In genomic region chr5:96067251-96067650, GRCh38 we compare ENCODE assay signal across 20 cellular contexts.
A peak's percentile ranks its signal among the peaks of the same experiment; 100 is the strongest.
DNase-seq lines count a peak whose midpoint lies in the region; ATAC-seq, FAIRE-seq and TF ChIP-seq lines count a peak whose summit lies in the region.
"Had no signal": no experiment of that assay in that cellular context is flagged by ENCODE, and none has a peak within 500 bp of the region (broad histone marks: within the 10 kb centered on the region; RNA-seq: fewer than 3 reads in every experiment).

No MANE protein-coding gene starts in this region.

- ATAC-seq in left lung, result no peak
- ATAC-seq: gastroesophageal sphincter, HepG2, left ventricle myocardium superior, Right ventricle myocardium inferior had no signal

- dilution Hi-C loops in endothelial cell of umbilical vein (cut with MboI; ENCODE audit: extremely low pct_ligation_motif_present, low sequenced_read_pairs), result no loop called here

- H3K27ac ChIP-seq in endothelial cell of umbilical vein (ENCODE audit: insufficient read depth, low read depth, low read length), result peak overlapping the region; percentile 90
- no peak overlapping the region for H3K27ac ChIP-seq in left lung
- H3K27ac ChIP-seq: ascending aorta had no signal

- H3K9me3 Mint-ChIP-seq in activated CD4-positive, alpha-beta T cell treated with anti-CD3 and anti-CD28 coated beads, Interleukin-2, amount 10 ng/mL, durations not matched to agents 24 days and 14 days, result peaks cover 10% of the 10 kb centered on the region

- BruUV-seq in endothelial cell of umbilical vein (replicated peaks; lab: Mats Ljungman, UMichigan), result no TSS peak

- no peak overlapping the region for H3K4me3 ChIP-seq in endothelial cell of umbilical vein (replicated peaks in 1 of 3; ENCODE audit: insufficient read depth in 1 of 3, low read depth in 1 of 3, low read length in 3 of 3)
- peak overlapping the region; percentile 13 for H3K4me3 ChIP-seq in skeletal muscle satellite cell (ENCODE audit: low read length)
- no peak overlapping the region for H3K4me3 ChIP-seq in left lung
- H3K4me3 ChIP-seq: ascending aorta, coronary artery, gastroesophageal sphincter, MG63 had no signal

- H3K9me3 ChIP-seq in endothelial cell of umbilical vein (replicated peaks; ENCODE audit: control insufficient read depth, insufficient read depth, low read length) (no peaks in the 10 kb centered on the region), skeletal muscle satellite cell (replicated peaks; ENCODE audit: low read length) (no peaks in the 10 kb centered on the region), left lung (no peaks in the 10 kb centered on the region)
- H3K9me3 ChIP-seq: ascending aorta, gastroesophageal sphincter, MG63 had no signal

- H3K4me1 Mint-ChIP-seq in activated CD4-positive, alpha-beta T cell treated with anti-CD3 and anti-CD28 coated beads, Interleukin-2, amount 10 ng/mL, durations not matched to agents 24 days and 14 days, result peaks cover 58% of the 10 kb centered on the region

- no peak for FAIRE-seq in endothelial cell of umbilical vein (lab: Jason Lieb, UNC)
- FAIRE-seq: A204.1, HepG2 had no signal

- no peaks in the 10 kb centered on the region for H3K36me3 ChIP-seq in endothelial cell of umbilical vein (ENCODE audit: control insufficient read depth in 2 of 2, extremely low read depth in 1 of 2, insufficient read depth in 2 of 2, low read length in 2 of 2)
- no peaks in the 10 kb centered on the region for H3K36me3 ChIP-seq in skeletal muscle satellite cell (ENCODE audit: insufficient read depth, low read length)
- no peaks in the 10 kb centered on the region for H3K36me3 ChIP-seq in left lung
- H3K36me3 ChIP-seq: ascending aorta, gastroesophageal sphincter, MG63 had no signal

- H3K27me3 ChIP-seq in endothelial cell of umbilical vein (ENCODE audit: control insufficient read depth in 2 of 2, insufficient read depth in 2 of 2, low read length in 2 of 2) (no peaks in the 10 kb centered on the region), skeletal muscle satellite cell (ENCODE audit: control insufficient read depth, insufficient read depth, low read length) (no peaks in the 10 kb centered on the region), left lung (no peaks in the 10 kb centered on the region)
- H3K27me3 ChIP-seq: ascending aorta, gastroesophageal sphincter, MG63 had no signal

- intact Hi-C loops in activated CD4-positive, alpha-beta T cell treated with anti-CD3 and anti-CD28 coated beads, Interleukin-2, amount 10 ng/mL, durations not matched to agents 24 days and 14 days (cut with micrococcal nuclease), result loop anchor here (5.0 to 10.0 kb wide), 2 partner anchors 218 to 270 kb away; no protein-coding TSS in a partner anchor
- intact Hi-C loops in endothelial cell of umbilical vein (cut with micrococcal nuclease) (loop anchor here (2.0 to 5.0 kb wide), 2 partner anchors 106 to 270 kb away; partner anchors contain the start of gene ELL2), left lung (cut with DNase I) (no loop called here)

- H3K4me1 ChIP-seq in endothelial cell of umbilical vein (ENCODE audit: control insufficient read depth, extremely low read depth, insufficient read depth, low read length) (peaks cover 38% of the 10 kb centered on the region), skeletal muscle satellite cell (ENCODE audit: control insufficient read depth, insufficient read depth, low read length) (peaks cover 48% of the 10 kb centered on the region), left lung (peaks cover 2 to 3% of the 10 kb centered on the region in 2 donors)

- no peak overlapping the region for H3K4me3 Mint-ChIP-seq in activated CD4-positive, alpha-beta T cell treated with anti-CD3 and anti-CD28 coated beads, Interleukin-2, amount 10 ng/mL, durations not matched to agents 24 days and 14 days
- H3K4me3 Mint-ChIP-seq: CD14-positive monocyte had no signal

- H3K27ac Mint-ChIP-seq in activated CD4-positive, alpha-beta T cell treated with anti-CD3 and anti-CD28 coated beads, Interleukin-2, amount 10 ng/mL, durations not matched to agents 24 days and 14 days, result peak overlapping the region; percentile 90

- H3K9me1 ChIP-seq in endothelial cell of umbilical vein (replicated peaks; ENCODE audit: control insufficient read depth, extremely low read depth, insufficient read depth, low read length), result no peaks in the 10 kb centered on the region

- peaks cover 2% of the 10 kb centered on the region for H3K36me3 Mint-ChIP-seq in activated CD4-positive, alpha-beta T cell treated with anti-CD3 and anti-CD28 coated beads, Interleukin-2, amount 10 ng/mL, durations not matched to agents 24 days and 14 days (ENCODE audit: low read depth)
- H3K36me3 Mint-ChIP-seq: CD14-positive monocyte had no signal

- H3K9ac ChIP-seq in endothelial cell of umbilical vein (replicated peaks; ENCODE audit: extremely low read depth, insufficient read depth, low read length), result peak overlapping the region; percentile 36
- H3K9ac ChIP-seq in skeletal muscle satellite cell (ENCODE audit: low read depth, low read length), result peak overlapping the region; percentile 70

- H3K4me2 ChIP-seq in endothelial cell of umbilical vein (ENCODE audit: insufficient read depth, low read length) (peak overlapping the region; percentile 25), skeletal muscle satellite cell (ENCODE audit: low read length) (peak overlapping the region; percentile 74)

- peak overlapping the region; percentile 40 for H2AFZ ChIP-seq in endothelial cell of umbilical vein (ENCODE audit: low read depth, low read length)

- H3K27me3 Mint-ChIP-seq in activated CD4-positive, alpha-beta T cell treated with anti-CD3 and anti-CD28 coated beads, Interleukin-2, amount 10 ng/mL, durations not matched to agents 24 days and 14 days, result no peaks in the 10 kb centered on the region

- no peak for DNase-seq in activated CD4-positive, alpha-beta T cell treated with anti-CD3 and anti-CD28 coated beads, Interleukin-2, amount 10 ng/mL, durations not matched to agents 24 days and 14 days
- no peak for DNase-seq in activated CD4-positive, alpha-beta T cell treated with anti-CD3 and anti-CD28 coated beads for 4 hours
- DNase-seq in RKO (ENCODE audit: low spot score) (peak; percentile 52), endothelial cell of umbilical vein (ENCODE audit: low read depth, low spot score) (peak; percentile 35), left lung (no peak), HK-2 (ENCODE audit: unreplicated experiment) (no peak), 8988T (no peak)
- DNase-seq: DMS79, left ventricle myocardium superior, NCI-H1694, NCI-H345 had no signal

- no peak for TF ChIP-seq POLR2A in endothelial cell of umbilical vein (IDR thresholded peaks at IDR 0.05; ENCODE audit: low read depth, low read length)

- H4K20me1 ChIP-seq in endothelial cell of umbilical vein (replicated peaks; ENCODE audit: control insufficient read depth, extremely low read depth, insufficient read depth, low read length), result no peaks in the 10 kb centered on the region

- TF ChIP-seq CTCF in endothelial cell of umbilical vein (IDR thresholded peaks at IDR 0.05; ENCODE audit: extremely low read depth in 1 of 2, insufficient read depth in 1 of 2, low read depth in 1 of 2, low read length in 2 of 2) (no peak), left lung (IDR thresholded peaks at IDR 0.05) (no peak)

- no peaks in the 10 kb centered on the region for H3K79me2 ChIP-seq in endothelial cell of umbilical vein (ENCODE audit: control insufficient read depth, insufficient read depth, low read length)

- CTCF ChIA-PET in endothelial cell of umbilical vein (lab: Charles Lee), result interaction anchor here (2.8 kb wide), 1 partner anchor 17 kb away, joined by 10 read pairs; no protein-coding TSS in a partner anchor

- POLR2A ChIA-PET in endothelial cell of umbilical vein (lab: Charles Lee), result interaction anchor here (0.7 kb wide), 1 partner anchor 100 kb away, joined by 3 read pairs; no protein-coding TSS in a partner anchor

TF ChIP-seq in endothelial cell of umbilical vein, 7 proteins besides CTCF, POLR2A, EP300 and RAD21:
- no peak for TF ChIP-seq GATA2 (IDR thresholded peaks at IDR 0.05; ENCODE audit: insufficient read depth, insufficient read length, low read depth, low read length)
- TF ChIP-seq JUN (IDR thresholded peaks at IDR 0.05; ENCODE audit: borderline replicate concordance, insufficient read depth, insufficient read length, low read depth), result no peak
- peak; percentile 41 for TF ChIP-seq FOS (IDR thresholded peaks at IDR 0.05; ENCODE audit: borderline replicate concordance, insufficient read depth, low read length)
TF ChIP-seq in endothelial cell of umbilical vein: peak in this region for 1.

Comparison
In these comparisons a context has a peak if more than half of its experiments do, and no peak if none do; other contexts are left out.
1. DNase-seq: peak in RKO (single experiment) and endothelial cell of umbilical vein (single experiment); none in activated CD4-positive, alpha-beta T cell treated with anti-CD3 and anti-CD28 coated beads, Interleukin-2, amount 10 ng/mL, durations not matched to agents 24 days and 14 days (single experiment), activated CD4-positive, alpha-beta T cell treated with anti-CD3 and anti-CD28 coated beads for 4 hours (0 of 2), left lung (0 of 2), HK-2 (single experiment) and 8988T (single experiment).
2. intact Hi-C loops: an anchor here in activated CD4-positive, alpha-beta T cell treated with anti-CD3 and anti-CD28 coated beads, Interleukin-2, amount 10 ng/mL, durations not matched to agents 24 days and 14 days (5.0 to 10.0 kb wide) and endothelial cell of umbilical vein (2.0 to 5.0 kb wide); none called in left lung.